2 cellular contexts compared by ENCODE assay signal in genomic region chr19:6687117-6687516, GRCh38.
TF ChIP-seq lines count a peak whose summit lies in the region.

No MANE protein-coding gene starts in this region.

TF ChIP-seq in HEK293, 187 proteins besides CTCF, POLR2A, EP300 and RAD21:
- TF ChIP-seq ZNF155 (tag by site-specific recombination; IDR thresholded peaks at IDR 0.05) (no peak), ZNF423 (tag by site-specific recombination; IDR thresholded peaks at IDR 0.05) (no peak), ZNF426 (tag by site-specific recombination; IDR thresholded peaks at IDR 0.05) (no peak), ZNF707 (tag by site-specific recombination; IDR thresholded peaks at IDR 0.05) (no peak), MYNN (tag by site-specific recombination; IDR thresholded peaks at IDR 0.05; ENCODE audit: borderline replicate concordance) (no peak), ZNF473 (tag by site-specific recombination; IDR thresholded peaks at IDR 0.05) (no peak), ZIC2 (tag by site-specific recombination; IDR thresholded peaks at IDR 0.05) (0 out of 2 replicates have a peak, but pooled peaks have one; percentile 27), ZBTB7A (tag by site-specific recombination; IDR thresholded peaks at IDR 0.05; ENCODE audit: low read depth) (no peak), ZFHX2 (tag by site-specific recombination; conservative IDR thresholded peaks at IDR 0.05) (peak; percentile 29), ZNF404 (tag by site-specific recombination; IDR thresholded peaks at IDR 0.05) (no peak), ZNF629 (tag by site-specific recombination; IDR thresholded peaks at IDR 0.05) (no peak), ZNF19 (tag by site-specific recombination; IDR thresholded peaks at IDR 0.05; ENCODE audit: low read depth) (no peak), ZNF433 (tag by site-specific recombination; IDR thresholded peaks at IDR 0.05; ENCODE audit: low read depth) (no peak), PBX3 (CRISPR knock-in tag; IDR thresholded peaks at IDR 0.05) (no peak), EGR2 (tag by site-specific recombination; IDR thresholded peaks at IDR 0.05; ENCODE audit: low read depth) (0 out of 2 replicates have a peak, but pooled peaks have one; percentile 10), ZSCAN5A (tag by site-specific recombination; IDR thresholded peaks at IDR 0.05) (no peak), ZNF280C (tag by site-specific recombination; IDR thresholded peaks at IDR 0.05) (no peak), ZNF146 (tag by site-specific recombination; IDR thresholded peaks at IDR 0.05) (no peak), ZNF513 (tag by site-specific recombination; IDR thresholded peaks at IDR 0.05) (peak; percentile 81), ZNF843 (tag by site-specific recombination; IDR thresholded peaks at IDR 0.05) (no peak), ZNF792 (tag by site-specific recombination; IDR thresholded peaks at IDR 0.05) (no peak)
- TF ChIP-seq, protein P1, sequence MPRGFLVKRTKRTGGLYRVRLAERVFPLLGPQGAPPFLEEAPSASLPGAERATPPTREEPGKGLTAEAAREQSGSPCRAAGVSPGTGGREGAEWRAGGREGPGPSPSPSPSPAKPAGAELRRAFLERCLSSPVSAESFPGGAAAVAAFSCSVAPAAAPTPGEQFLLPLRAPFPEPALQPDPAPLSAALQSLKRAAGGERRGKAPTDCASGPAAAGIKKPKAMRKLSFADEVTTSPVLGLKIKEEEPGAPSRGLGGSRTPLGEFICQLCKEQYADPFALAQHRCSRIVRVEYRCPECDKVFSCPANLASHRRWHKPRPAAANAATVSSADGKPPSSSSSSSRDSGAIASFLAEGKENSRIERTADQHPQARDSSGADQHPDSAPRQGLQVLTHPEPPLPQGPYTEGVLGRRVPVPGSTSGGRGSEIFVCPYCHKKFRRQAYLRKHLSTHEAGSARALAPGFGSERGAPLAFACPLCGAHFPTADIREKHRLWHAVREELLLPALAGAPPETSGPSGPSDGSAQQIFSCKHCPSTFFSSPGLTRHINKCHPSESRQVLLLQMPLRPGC (tag by site-specific recombination; IDR thresholded peaks at IDR 0.05), result no peak
TF ChIP-seq in HEK293: peak in this region for 4.

TF ChIP-seq in GM12878, 131 proteins besides CTCF, POLR2A, EP300 and RAD21:
- TF ChIP-seq ZNF274 (IDR thresholded peaks at IDR 0.05; ENCODE audit: insufficient read depth, insufficient read length) (no peak), MXI1 (IDR thresholded peaks at IDR 0.05; ENCODE audit: low read depth, low read length) (no peak), NKRF (conservative IDR thresholded peaks at IDR 0.05) (no peak), ESRRA (IDR thresholded peaks at IDR 0.05; ENCODE audit: low read length) (no peak), BHLHE40 (IDR thresholded peaks at IDR 0.05; ENCODE audit: borderline replicate concordance in 1 of 2, low read depth in 2 of 2, low read length in 1 of 2) (no peak), RAD51 (IDR thresholded peaks at IDR 0.05) (no peak), MTA3 (IDR thresholded peaks at IDR 0.05; ENCODE audit: borderline replicate concordance, low read length) (no peak)
TF ChIP-seq in GM12878: peak in this region for 0.
